Comparison of ENCODE assay signal across 37 cellular contexts in genomic region chr4:107122736-107123135, GRCh38.
"Had no signal": no experiment of that assay in that cellular context is flagged by ENCODE, and none has a peak within 500 bp of the region (broad histone marks: within the 10 kb centered on the region; RNA-seq: fewer than 3 reads in every experiment).

No MANE protein-coding gene starts in this region.

- H3K27me3 ChIP-seq: adrenal gland, body of pancreas, brain microvascular endothelial cell, breast epithelium had no signal

- H3K9me3 Mint-ChIP-seq: activated CD4-positive, alpha-beta memory T cell treated with anti-CD3 and anti-CD28 coated beads, Interleukin-2, amount 10 ng/mL, durations not matched to agents 7 days and 5 days; activated CD4-positive, alpha-beta T cell treated with anti-CD3 and anti-CD28 coated beads, Interleukin-2, amount 10 ng/mL, durations not matched to agents 7 days and 5 days; activated naive CD4-positive, alpha-beta T cell treated with anti-CD3 and anti-CD28 coated beads for 36 hours; activated naive CD8-positive, alpha-beta T cell treated with anti-CD3 and anti-CD28 coated beads for 36 hours; activated T-cell treated with anti-CD3 and anti-CD28 coated beads, Interleukin-2, amount 50 U/mL, for 24 hours; T-helper 1 cell treated with Interleukin-12 subunit alpha and Interleukin-12 subunit beta and Interleukin-4 antibody, amounts not matched to agents 30 μg/mL and 1 μg/mL, for 36 hours; T-helper 2 cell treated with Interferon-gamma antibody and Interleukin-4, amounts not matched to agents 5 μg/mL and 100 μg/mL, for 36 hours; WTC11 had no signal

- H3K36me3 ChIP-seq: adrenal gland, brain microvascular endothelial cell, breast epithelium, WERI-Rb-1 had no signal

- FAIRE-seq: astrocyte, TTC549 had no signal

- H3K9me3 ChIP-seq: adrenal gland, body of pancreas, breast epithelium had no signal

- H3K36me3 Mint-ChIP-seq: activated CD8-positive, alpha-beta memory T cell treated with anti-CD3 and anti-CD28 coated beads, Interleukin-2, amount 10 ng/mL, durations not matched to agents 7 days and 5 days; activated naive CD4-positive, alpha-beta T cell treated with anti-CD3 and anti-CD28 coated beads, Interleukin-2, amount 50 U/mL, for 72 hours; activated naive CD8-positive, alpha-beta T cell treated with anti-CD3 and anti-CD28 coated beads for 36 hours; WTC11 had no signal

- H3K27me3 Mint-ChIP-seq: activated CD4-positive, alpha-beta memory T cell treated with anti-CD3 and anti-CD28 coated beads, Interleukin-2, amount 10 ng/mL, durations not matched to agents 7 days and 5 days; activated CD4-positive, alpha-beta T cell treated with anti-CD3 and anti-CD28 coated beads, Interleukin-2, amount 10 ng/mL, durations not matched to agents 7 days and 5 days; activated CD8-positive, alpha-beta memory T cell treated with anti-CD3 and anti-CD28 coated beads, Interleukin-2, amount 10 ng/mL, durations not matched to agents 7 days and 5 days; activated naive CD8-positive, alpha-beta T cell treated with anti-CD3 and anti-CD28 coated beads for 36 hours; activated T-cell treated with anti-CD3 and anti-CD28 coated beads, Interleukin-2, amount 50 U/mL, for 24 hours had no signal

- H3K27ac ChIP-seq: adrenal gland, body of pancreas, brain microvascular endothelial cell, breast epithelium, WERI-Rb-1 had no signal

- H3K4me3 ChIP-seq: adrenal gland, body of pancreas, breast epithelium had no signal

- H3K4me1 Mint-ChIP-seq: activated CD4-positive, alpha-beta memory T cell treated with anti-CD3 and anti-CD28 coated beads, Interleukin-2, amount 10 ng/mL, durations not matched to agents 7 days and 5 days; activated CD4-positive, alpha-beta T cell treated with anti-CD3 and anti-CD28 coated beads for 36 hours; activated CD4-positive, alpha-beta T cell treated with anti-CD3 and anti-CD28 coated beads, Interleukin-2, amount 10 ng/mL, durations not matched to agents 7 days and 5 days; activated CD8-positive, alpha-beta memory T cell treated with anti-CD3 and anti-CD28 coated beads, Interleukin-2, amount 10 ng/mL, durations not matched to agents 7 days and 5 days; activated naive CD8-positive, alpha-beta T cell treated with anti-CD3 and anti-CD28 coated beads for 36 hours had no signal

- H3K4me1 ChIP-seq: adrenal gland, body of pancreas, breast epithelium had no signal

- H3K4me3 Mint-ChIP-seq: activated CD4-positive, alpha-beta memory T cell treated with anti-CD3 and anti-CD28 coated beads, Interleukin-2, amount 10 ng/mL, durations not matched to agents 7 days and 5 days; activated CD4-positive, alpha-beta T cell treated with anti-CD3 and anti-CD28 coated beads for 36 hours; activated CD4-positive, alpha-beta T cell treated with anti-CD3 and anti-CD28 coated beads, Interleukin-2, amount 10 ng/mL, durations not matched to agents 7 days and 5 days; activated CD8-positive, alpha-beta memory T cell treated with anti-CD3 and anti-CD28 coated beads, Interleukin-2, amount 10 ng/mL, durations not matched to agents 7 days and 5 days; activated CD8-positive, alpha-beta T cell treated with anti-CD3 and anti-CD28 coated beads, Interleukin-2, amount 10 ng/mL, durations not matched to agents 7 days and 5 days; activated naive CD4-positive, alpha-beta T cell treated with anti-CD3 and anti-CD28 coated beads for 36 hours; activated naive CD8-positive, alpha-beta T cell treated with anti-CD3 and anti-CD28 coated beads for 36 hours; activated T-cell treated with anti-CD3 and anti-CD28 coated beads, Interleukin-2, amount 50 U/mL, for 24 hours; T-helper 1 cell treated with Interleukin-12 subunit alpha and Interleukin-12 subunit beta and Interleukin-4 antibody, amounts not matched to agents 30 μg/mL and 1 μg/mL, for 36 hours; T-helper 2 cell treated with Interferon-gamma antibody and Interleukin-4, amounts not matched to agents 5 μg/mL and 100 μg/mL, for 36 hours; WTC11 had no signal

- H3K27ac Mint-ChIP-seq: activated CD4-positive, alpha-beta memory T cell treated with anti-CD3 and anti-CD28 coated beads, Interleukin-2, amount 10 ng/mL, durations not matched to agents 7 days and 5 days; activated CD4-positive, alpha-beta T cell treated with anti-CD3 and anti-CD28 coated beads for 36 hours; activated CD4-positive, alpha-beta T cell treated with anti-CD3 and anti-CD28 coated beads, Interleukin-2, amount 10 ng/mL, durations not matched to agents 7 days and 5 days; activated CD8-positive, alpha-beta memory T cell treated with anti-CD3 and anti-CD28 coated beads, Interleukin-2, amount 10 ng/mL, durations not matched to agents 7 days and 5 days; activated CD8-positive, alpha-beta T cell treated with anti-CD3 and anti-CD28 coated beads, Interleukin-2, amount 10 ng/mL, durations not matched to agents 7 days and 5 days; activated naive CD4-positive, alpha-beta T cell treated with anti-CD3 and anti-CD28 coated beads for 36 hours; activated naive CD4-positive, alpha-beta T cell treated with anti-CD3 and anti-CD28 coated beads, Interleukin-2, amount 50 U/mL, for 72 hours; activated naive CD8-positive, alpha-beta T cell treated with anti-CD3 and anti-CD28 coated beads for 36 hours; activated T-cell treated with anti-CD3 and anti-CD28 coated beads, Interleukin-2, amount 50 U/mL, for 24 hours; T-helper 1 cell treated with Interleukin-12 subunit alpha and Interleukin-12 subunit beta and Interleukin-4 antibody, amounts not matched to agents 30 μg/mL and 1 μg/mL, for 36 hours; T-helper 2 cell treated with Interferon-gamma antibody and Interleukin-4, amounts not matched to agents 5 μg/mL and 100 μg/mL, for 36 hours; WTC11 had no signal

- DNase-seq: activated CD4-positive, alpha-beta memory T cell treated with anti-CD3 and anti-CD28 coated beads, Interleukin-2, amount 10 ng/mL, durations not matched to agents 7 days and 5 days; activated CD4-positive, alpha-beta T cell treated with anti-CD3 and anti-CD28 coated beads for 1 hour; activated CD4-positive, alpha-beta T cell treated with anti-CD3 and anti-CD28 coated beads for 36 hours; activated CD4-positive, alpha-beta T cell treated with anti-CD3 and anti-CD28 coated beads for 48 hours; activated CD4-positive, alpha-beta T cell treated with anti-CD3 and anti-CD28 coated beads, Interleukin-2, amount 10 ng/mL, durations not matched to agents 7 days and 5 days; activated CD4-positive, alpha-beta T cell treated with anti-CD3 and anti-CD28 coated beads, Interleukin-2, amount 50 U/mL, for 48 hours; activated CD4-positive, CD25-positive, alpha-beta regulatory T cell; activated CD8-positive, alpha-beta memory T cell treated with anti-CD3 and anti-CD28 coated beads for 24 hours; activated CD8-positive, alpha-beta memory T cell treated with anti-CD3 and anti-CD28 coated beads, Interleukin-2, amount 10 ng/mL, durations not matched to agents 7 days and 5 days; activated CD8-positive, alpha-beta memory T cell treated with anti-CD3 and anti-CD28 coated beads, Interleukin-2, amount 50 U/mL, for 48 hours; activated CD8-positive, alpha-beta T cell treated with anti-CD3 and anti-CD28 coated beads, Interleukin-2, amount 10 ng/mL, durations not matched to agents 7 days and 5 days; activated effector memory CD4-positive, alpha-beta T cell treated with anti-CD3 and anti-CD28 coated beads, Interleukin-2, amount 50 U/mL, for 16 hours; activated gamma-delta T cell treated with Interleukin-2 at 50 U/mL for 16 hours; activated naive CD4-positive, alpha-beta T cell; activated naive CD4-positive, alpha-beta T cell treated with anti-CD3 and anti-CD28 coated beads for 36 hours; activated naive CD4-positive, alpha-beta T cell treated with anti-CD3 and anti-CD28 coated beads, Interleukin-2, amount 50 U/mL, for 16 hours; activated naive CD8-positive, alpha-beta T cell treated with anti-CD3 and anti-CD28 coated beads for 36 hours; activated T-cell treated with anti-CD3 and anti-CD28 coated beads, Interleukin-2, amount 50 U/mL, for 24 hours; activated T-cell treated with anti-CD3 and anti-CD28 coated beads, Interleukin-2, amount 50 U/mL, for 48 hours; adrenal gland; amniotic stem cell; aorta; body of pancreas; brain microvascular endothelial cell; central memory CD4-positive, alpha-beta T cell; SW 1271; T-helper 1 cell; T-helper 2 cell; T-helper 9 cell; WERI-Rb-1 had no signal
